In genomic region chr2:211611061-211611518, GRCh38 we compare ENCODE assay signal across 9 cellular contexts.
A peak's percentile ranks its signal among the peaks of the same experiment; 100 is the strongest.
DNase-seq lines count a peak whose midpoint lies in the region; ATAC-seq, FAIRE-seq and TF ChIP-seq lines count a peak whose summit lies in the region.
"Had no signal": no experiment of that assay in that cellular context is flagged by ENCODE, and none has a peak within 500 bp of the region (broad histone marks: within the 10 kb centered on the region; RNA-seq: fewer than 3 reads in every experiment).

No MANE protein-coding gene starts in this region.

- POLR2A ChIA-PET in OCI-LY7 (lab: Charles Lee), result no interaction called here

- H3K4me3 ChIP-seq in OCI-LY7 (ENCODE audit: low read depth, low read length, poor library complexity, severe bottlenecking), result no peak overlapping the region
- H3K4me3 ChIP-seq: left ventricle myocardium inferior had no signal

- no peaks in the 10 kb centered on the region for H3K9me2 ChIP-seq in OCI-LY7 (ENCODE audit: insufficient read depth, low read length)

- peak; percentile 97 for FAIRE-seq in H54 (lab: Jason Lieb, UNC)

- H2AFZ ChIP-seq in OCI-LY7 (ENCODE audit: low read length), result no peak overlapping the region

- ATAC-seq in effector memory CD8-positive, alpha-beta T cell (replicated peaks), result peak; percentile 77

- H3K9me3 Mint-ChIP-seq in effector memory CD8-positive, alpha-beta T cell, result peaks cover 8 to 11% of the 10 kb centered on the region in 2 donors

- H3K27ac Mint-ChIP-seq in effector memory CD8-positive, alpha-beta T cell, result peak overlapping the region; percentile 60 to 63

- CTCF ChIA-PET in OCI-LY7 (lab: Charles Lee; ENCODE audit: unreplicated experiment), result no interaction called here

- H3K27me3 Mint-ChIP-seq in effector memory CD8-positive, alpha-beta T cell, result no peaks in the 10 kb centered on the region

- no peaks in the 10 kb centered on the region for H3K4me1 ChIP-seq in OCI-LY7 (ENCODE audit: insufficient read depth, low read length, poor library complexity, severe bottlenecking)
- H3K4me1 ChIP-seq: left ventricle myocardium inferior had no signal

- H3K4me3 Mint-ChIP-seq in effector memory CD8-positive, alpha-beta T cell, result peak overlapping the region; percentile 63 to 67

- no TSS peak for BruUV-seq in OCI-LY7 (replicated peaks; lab: Mats Ljungman, UMichigan)

- H3K27ac ChIP-seq in OCI-LY7 (ENCODE audit: low read depth, low read length, poor library complexity, severe bottlenecking), result no peak overlapping the region
- H3K27ac ChIP-seq: left ventricle myocardium inferior had no signal

- H4K20me1 ChIP-seq in OCI-LY7 (ENCODE audit: insufficient read depth, low read length), result no peaks in the 10 kb centered on the region

- DNase-seq in DMS53 (lab: John Stamatoyannopoulos, UW) (peak; percentile 82), H54 (ENCODE audit: insufficient read length, low spot score) (peak; percentile 2), NOMO-1 (lab: John Stamatoyannopoulos, UW; ENCODE audit: unreplicated experiment in 2 of 2) (peak; percentile 45 to 65), HK-2 (ENCODE audit: unreplicated experiment) (no peak), NCI-H146 (lab: John Stamatoyannopoulos, UW) (no peak), OCI-LY7 (ENCODE audit: low spot score) (no peak), DMS153 treated with DMSO at 0.1 percent for 48 hours (lab: John Stamatoyannopoulos, UW; ENCODE audit: unreplicated experiment) (no peak)
- DNase-seq in effector memory CD8-positive, alpha-beta T cell, result no peak
- DNase-seq: left ventricle myocardium inferior had no signal

- no peaks in the 10 kb centered on the region for H3K36me3 Mint-ChIP-seq in effector memory CD8-positive, alpha-beta T cell (ENCODE audit: insufficient read depth)

- no peak overlapping the region for H3K4me2 ChIP-seq in OCI-LY7 (ENCODE audit: low read length)

- H3K4me1 Mint-ChIP-seq in effector memory CD8-positive, alpha-beta T cell (ENCODE audit: low read depth in 2 of 2), result no peaks in the 10 kb centered on the region

- intact Hi-C loops in OCI-LY7 (cut with micrococcal nuclease; ENCODE audit: unreplicated experiment), result no loop called here

- H3K36me3 ChIP-seq in OCI-LY7 (ENCODE audit: insufficient read depth, low read length), result no peaks in the 10 kb centered on the region
- H3K36me3 ChIP-seq: left ventricle myocardium inferior had no signal

- no peaks in the 10 kb centered on the region for H3K9me3 ChIP-seq in OCI-LY7 (ENCODE audit: low read length)
- H3K9me3 ChIP-seq: left ventricle myocardium inferior had no signal

- no peak for TF ChIP-seq POLR2A in H54 (IDR thresholded peaks at IDR 0.05; ENCODE audit: low read depth, low read length)

- TF ChIP-seq CTCF in OCI-LY7 (conservative IDR thresholded peaks at IDR 0.05; ENCODE audit: low read length), result no peak

- H3K79me2 ChIP-seq in OCI-LY7 (ENCODE audit: insufficient read depth, low read depth, low read length), result no peaks in the 10 kb centered on the region

Comparison
In these comparisons a context has a peak if more than half of its experiments do, and no peak if none do; other contexts are left out.
1. DNase-seq: peak in DMS53 (single experiment), H54 (single experiment) and NOMO-1 (2 of 2); none in effector memory CD8-positive, alpha-beta T cell (0 of 3), HK-2 (single experiment), NCI-H146 (single experiment), OCI-LY7 (single experiment) and DMS153 treated with DMSO at 0.1 percent for 48 hours (single experiment).